14 cellular contexts compared by ENCODE assay signal in genomic region chr10:24872790-24873182, GRCh38.
DNase-seq lines count a peak whose midpoint lies in the region; ATAC-seq, FAIRE-seq and TF ChIP-seq lines count a peak whose summit lies in the region.
"Had no signal": no experiment of that assay in that cellular context is flagged by ENCODE, and none has a peak within 500 bp of the region (broad histone marks: within the 10 kb centered on the region; RNA-seq: fewer than 3 reads in every experiment).

No MANE protein-coding gene starts in this region.

- no peak overlapping the region for H3K4me3 ChIP-seq in skeletal muscle tissue (ENCODE audit: low read length in 3 of 3)
- no peak overlapping the region for H3K4me3 ChIP-seq in CD4-positive, alpha-beta memory T cell (ENCODE audit: low read length in 2 of 2)

- TF ChIP-seq CTCF in HFFc6 (IDR thresholded peaks at IDR 0.05): no peak
- TF ChIP-seq CTCF in MCF 10A (IDR thresholded peaks at IDR 0.05; ENCODE audit: unreplicated experiment): no peak

- peaks cover 8% of the 10 kb centered on the region for H3K36me3 Mint-ChIP-seq in HFFc6 (ENCODE audit: low read depth)
- no peaks in the 10 kb centered on the region for H3K36me3 Mint-ChIP-seq in MCF 10A (ENCODE audit: insufficient read depth, unreplicated experiment)
- peaks cover 0 to 8% of the 10 kb centered on the region in 2 donors for H3K36me3 Mint-ChIP-seq in CD4-positive, alpha-beta memory T cell

- POLR2A ChIA-PET in MCF 10A (lab: Yijun Ruan, JAX): interaction anchor here (1.0 to 1.7 kb wide), 4 partner anchors 47 to 151 kb away, joined by 3 to 5 read pairs (median 4); no protein-coding TSS in a partner anchor
- POLR2A ChIA-PET in CD4-positive, alpha-beta memory T cell (lab: Charles Lee; ENCODE audit: partially characterized antibody): interaction anchor here (1.7 kb wide), 2 partner anchors 10 to 22 kb away, joined by 5 to 8 read pairs; no protein-coding TSS in a partner anchor

- no peak for ATAC-seq in HG03457 (IDR thresholded peaks at IDR 0.05; ENCODE audit: unreplicated experiment)

- peaks cover 0 to 3% (median 2%) of the 10 kb centered on the region in 3 donors for H3K4me1 ChIP-seq in skeletal muscle tissue (ENCODE audit: control insufficient read depth in 3 of 3, insufficient read depth in 3 of 3, low read length in 3 of 3)
- H3K4me1 ChIP-seq in CD4-positive, alpha-beta memory T cell (ENCODE audit: insufficient read depth, low read length): peaks cover 4% of the 10 kb centered on the region

- no TSS peak for BruUV-seq in MCF 10A (replicated peaks; lab: Mats Ljungman, UMichigan)

- intact Hi-C loops in MCF 10A (cut with micrococcal nuclease): no loop called here
- intact Hi-C loops in CD4-positive, alpha-beta memory T cell (cut with micrococcal nuclease): no loop called here

- DNase-seq in HFFc6: no peak
- no peak for DNase-seq in MCF 10A (ENCODE audit: unreplicated experiment)
- DNase-seq in iris pigment epithelial cell (ENCODE audit: low read depth): peak; percentile 59
- no peak for DNase-seq in germinal center (ENCODE audit: low spot score)
- DNase-seq in CD4-positive, alpha-beta memory T cell: no peak
- no peak for DNase-seq in urothelium cell line (ENCODE audit: low spot score)
- DNase-seq: activated effector memory CD4-positive, alpha-beta T cell treated with anti-CD3 and anti-CD28 coated beads, Interleukin-2, amount 50 U/mL, for 16 hours; Calu3; cortex of kidney; NCI-H2081 treated with DMSO at 0.1 percent for 48 hours; NCI-H524 treated with DMSO at 0.1 percent for 48 hours; T-helper 9 cell had no signal

- H3K9ac ChIP-seq in skeletal muscle tissue (ENCODE audit: low read depth in 1 of 3, low read length in 3 of 3): no peak overlapping the region

- H3K9me3 ChIP-seq in skeletal muscle tissue (ENCODE audit: control insufficient read depth in 3 of 3, low read length in 3 of 3): no peaks in the 10 kb centered on the region
- H3K9me3 ChIP-seq in CD4-positive, alpha-beta memory T cell (ENCODE audit: control insufficient read depth in 1 of 2, low read length in 2 of 2): no peaks in the 10 kb centered on the region

- peak overlapping the region; percentile 54 for H3K4me3 Mint-ChIP-seq in HFFc6
- H3K4me3 Mint-ChIP-seq in MCF 10A (ENCODE audit: unreplicated experiment): no peak overlapping the region
- H3K4me3 Mint-ChIP-seq in CD4-positive, alpha-beta memory T cell: no peak overlapping the region

- H3K36me3 ChIP-seq in skeletal muscle tissue (ENCODE audit: control insufficient read depth in 3 of 3, insufficient read depth in 3 of 3, low read length in 3 of 3): no peaks in the 10 kb centered on the region
- H3K36me3 ChIP-seq in CD4-positive, alpha-beta memory T cell (ENCODE audit: insufficient read depth, low read length): no peaks in the 10 kb centered on the region

- H3K27me3 ChIP-seq in skeletal muscle tissue (ENCODE audit: control insufficient read depth in 3 of 3, insufficient read depth in 3 of 3, low read length in 3 of 3): no peaks in the 10 kb centered on the region
- no peaks in the 10 kb centered on the region for H3K27me3 ChIP-seq in CD4-positive, alpha-beta memory T cell (ENCODE audit: insufficient read depth, low read length)

- H3K9me3 Mint-ChIP-seq in HFFc6: peaks cover 5% of the 10 kb centered on the region; the same call in 1 of the 2 replicates
- H3K9me3 Mint-ChIP-seq in MCF 10A (ENCODE audit: unreplicated experiment): peaks cover 7% of the 10 kb centered on the region
- H3K9me3 Mint-ChIP-seq in CD4-positive, alpha-beta memory T cell: peaks cover 0 to 16% (median 10%) of the 10 kb centered on the region in 8 donors

- H3K27ac Mint-ChIP-seq in HFFc6: peak overlapping the region; percentile 88
- H3K27ac Mint-ChIP-seq in MCF 10A (ENCODE audit: low read depth, unreplicated experiment): peak overlapping the region; percentile 70
- peak overlapping the region in 1 of 7 donors; percentile 35 for H3K27ac Mint-ChIP-seq in CD4-positive, alpha-beta memory T cell

- FAIRE-seq in urothelium cell line (lab: Jason Lieb, UNC): no peak

- CTCF ChIA-PET in MCF 10A (lab: Yijun Ruan, JAX): no interaction called here
- CTCF ChIA-PET in CD4-positive, alpha-beta memory T cell (lab: Charles Lee; ENCODE audit: partially characterized antibody): interaction anchor here (1.2 kb wide), 1 partner anchor 20 kb away, joined by 3 read pairs; no protein-coding TSS in a partner anchor

- peaks cover 50% of the 10 kb centered on the region for H3K4me1 Mint-ChIP-seq in HFFc6 (ENCODE audit: low read depth)
- H3K4me1 Mint-ChIP-seq in MCF 10A (ENCODE audit: insufficient read depth, unreplicated experiment): peaks cover 20% of the 10 kb centered on the region
- peaks cover 11 to 17% (median 14%) of the 10 kb centered on the region in 4 donors for H3K4me1 Mint-ChIP-seq in CD4-positive, alpha-beta memory T cell

- H3K27me3 Mint-ChIP-seq in HFFc6 (ENCODE audit: insufficient read depth): no peaks in the 10 kb centered on the region
- no peaks in the 10 kb centered on the region for H3K27me3 Mint-ChIP-seq in MCF 10A (ENCODE audit: insufficient read depth, unreplicated experiment)
- no peaks in the 10 kb centered on the region for H3K27me3 Mint-ChIP-seq in CD4-positive, alpha-beta memory T cell

- H3K27ac ChIP-seq in skeletal muscle tissue (ENCODE audit: low read depth, low read length): peak overlapping the region; percentile 61
- H3K27ac ChIP-seq in CD4-positive, alpha-beta memory T cell (ENCODE audit: low read depth, low read length): no peak overlapping the region
